ENCODE assay signal across 32 cellular contexts in the genomic region with DNA sequence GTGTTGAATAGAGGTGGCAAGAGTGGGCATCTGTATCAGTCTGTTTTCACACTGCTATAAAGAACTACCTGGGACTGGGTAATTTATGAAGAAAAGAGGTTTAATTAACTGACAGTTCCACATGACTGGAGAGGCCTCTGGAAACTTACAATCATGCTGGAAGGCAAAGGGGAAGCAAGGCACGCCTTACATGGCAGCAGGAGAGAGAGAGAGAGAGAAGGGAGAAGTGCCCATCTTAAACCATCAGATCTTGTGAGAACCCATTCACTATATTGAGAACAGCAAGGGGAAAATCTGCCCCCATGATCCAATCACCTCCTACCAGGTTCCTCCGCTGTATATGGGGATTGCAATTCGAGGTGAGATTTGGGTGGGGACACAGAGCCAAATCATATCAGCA. TPM values are rescaled to one million over a fixed set of nuclear protein-coding genes. Genes with fewer than 3 reads are reported as not detected.
"Had no signal": no experiment of that assay in that cellular context is flagged by ENCODE, and none has a peak within 500 bp of the region (broad histone marks: within the 10 kb centered on the region; RNA-seq: fewer than 3 reads in every experiment).

No MANE protein-coding gene starts in this region.

- H3K4me3 ChIP-seq: colonic mucosa, esophagus squamous epithelium, gastrocnemius medialis, heart right ventricle, left lung, lower lobe of right lung, mucosa of descending colon had no signal

- ATAC-seq: effector memory CD8-positive, alpha-beta T cell; esophagus mucosa; gastrocnemius medialis; heart right ventricle; left colon; left lung; left ventricle myocardium superior; lower lobe of right lung; mucosa of descending colon had no signal

- H3K36me3 ChIP-seq: colonic mucosa, esophagus squamous epithelium, gastrocnemius medialis, heart right ventricle, left lung, lower lobe of right lung had no signal

- H3K4me1 ChIP-seq: colonic mucosa, gastrocnemius medialis had no signal

- H3K9me3 ChIP-seq: colonic mucosa, esophagus squamous epithelium, gastrocnemius medialis, heart right ventricle, left lung, lower lobe of right lung, mucosa of descending colon had no signal

- H3K27ac Mint-ChIP-seq: dendritic cell treated with granulocyte-macrophage colony-stimulating factor and Interleukin-4, amounts not matched to agents 40 ng/mL and 50 ng/mL, for 4 days; effector memory CD8-positive, alpha-beta T cell; endodermal cell; mesothelial cell of epicardium had no signal

- H3K27me3 ChIP-seq: colonic mucosa, gastrocnemius medialis, left lung had no signal

- H3K4me3 Mint-ChIP-seq: dendritic cell treated with granulocyte-macrophage colony-stimulating factor and Interleukin-4, amounts not matched to agents 40 ng/mL and 50 ng/mL, for 4 days; effector memory CD8-positive, alpha-beta T cell; endodermal cell; immature natural killer cell; mesothelial cell of epicardium; naive B cell had no signal

- H3K27ac ChIP-seq: colonic mucosa, epithelial cell of prostate, esophagus squamous epithelium, gastrocnemius medialis, heart right ventricle, left lung, lower lobe of right lung had no signal

- H3K36me3 Mint-ChIP-seq: immature natural killer cell, mesothelial cell of epicardium had no signal

- H3K9me3 Mint-ChIP-seq: dendritic cell treated with granulocyte-macrophage colony-stimulating factor and Interleukin-4, amounts not matched to agents 40 ng/mL and 50 ng/mL, for 4 days; effector memory CD8-positive, alpha-beta T cell; endodermal cell; immature natural killer cell; mesothelial cell of epicardium had no signal

- DNase-seq: colonic mucosa; cortex of kidney; effector CD8-positive, alpha-beta T cell; effector memory CD8-positive, alpha-beta T cell; endodermal cell; erythroblast; esophagus squamous epithelium; foreskin fibroblast; foreskin melanocyte; gastrocnemius medialis; glutamatergic neuron; head of caudate nucleus; heart right ventricle; hypothalamus; immature natural killer cell; islet precursor cell; kidney; kidney glomerular epithelial cell; left colon; left lung; left ventricle myocardium superior; lower lobe of right lung; mesenchymal stem cell; mucosa of descending colon; naive B cell had no signal

RNA-seq across cellular contexts. Expression of gene PPP1R14C, which starts 18.6 kb away (rescaled TPM):
- total RNA-seq: dermis microvascular lymphatic vessel endothelial cell, lung microvascular endothelial cell, myocyte had no signal
